13 cellular contexts compared by ENCODE assay signal in genomic region chr12:111427417-111428074, GRCh38. TPM values are rescaled to one million over a fixed set of nuclear protein-coding genes. Genes with fewer than 3 reads are reported as not detected.
A peak's percentile ranks its signal among the peaks of the same experiment; 100 is the strongest.
DNase-seq lines count a peak whose midpoint lies in the region; ATAC-seq and TF ChIP-seq lines count a peak whose summit lies in the region.
"Had no signal": no experiment of that assay in that cellular context is flagged by ENCODE, and none has a peak within 500 bp of the region (broad histone marks: within the 10 kb centered on the region; RNA-seq: fewer than 3 reads in every experiment).

No MANE protein-coding gene starts in this region.

- H3K4me3 Mint-ChIP-seq in activated T-helper 17 cell treated with anti-CD3 and anti-CD28 coated beads, Interleukin-2, amount 50 U/mL, for 72 hours, result peak overlapping the region; percentile 81
- H3K4me3 Mint-ChIP-seq: neural progenitor cell had no signal

- TF ChIP-seq CTCF in heart left ventricle (IDR thresholded peaks at IDR 0.05) (no peak), mucosa of descending colon (IDR thresholded peaks at IDR 0.05) (no peak), vagina (IDR thresholded peaks at IDR 0.05) (no peak)

- no peaks in the 10 kb centered on the region for H3K9me3 Mint-ChIP-seq in activated T-helper 17 cell treated with anti-CD3 and anti-CD28 coated beads, Interleukin-2, amount 50 U/mL, for 72 hours
- H3K9me3 Mint-ChIP-seq: neural progenitor cell had no signal

- H3K4me1 ChIP-seq in heart left ventricle (peaks cover 12 to 100% (median 90%) of the 10 kb centered on the region in 12 donors), mucosa of descending colon (ENCODE audit: low read depth) (peaks cover 64% of the 10 kb centered on the region), vagina (peaks cover 66% of the 10 kb centered on the region)

- no peak overlapping the region for H3K4me3 ChIP-seq in heart left ventricle
- H3K4me3 ChIP-seq in mucosa of descending colon, result no peak overlapping the region
- H3K4me3 ChIP-seq in vagina, result no peak overlapping the region
- H3K4me3 ChIP-seq: neural progenitor cell had no signal

- peak overlapping the region in 11 of 12 donors; percentile 75 to 95 (median 89) for H3K27ac ChIP-seq in heart left ventricle
- H3K27ac ChIP-seq in vagina, result peak overlapping the region; percentile 3
- H3K27ac ChIP-seq: neural progenitor cell had no signal

- DNase-seq in heart left ventricle (peak in 1 of 5 donors; percentile 24), Right ventricle myocardium inferior (ENCODE audit: missing footprints) (no peak), mucosa of descending colon (peak in 2 of 3 donors; percentile 46 to 54), vagina (ENCODE audit: extremely low spot score in 2 of 2) (no peak), NCI-H1092 (lab: John Stamatoyannopoulos, UW) (no peak), GF-D8 (lab: John Stamatoyannopoulos, UW) (no peak)
- DNase-seq: DMS79, NCI-H774, T-helper 9 cell had no signal

- H3K27me3 ChIP-seq in heart left ventricle (no peaks in the 10 kb centered on the region), vagina (no peaks in the 10 kb centered on the region)
- H3K27me3 ChIP-seq: neural progenitor cell had no signal

- ATAC-seq in heart left ventricle (no peak), Right ventricle myocardium inferior (no peak), mucosa of descending colon (no peak), HG03095 (IDR thresholded peaks at IDR 0.05; ENCODE audit: unreplicated experiment) (no peak)
- no peak for ATAC-seq in activated T-helper 17 cell treated with anti-CD3 and anti-CD28 coated beads, Interleukin-2, amount 50 U/mL, for 72 hours (replicated peaks)
- ATAC-seq: HCT116 had no signal

- no peak overlapping the region for H3K27ac Mint-ChIP-seq in activated T-helper 17 cell treated with anti-CD3 and anti-CD28 coated beads, Interleukin-2, amount 50 U/mL, for 72 hours
- H3K27ac Mint-ChIP-seq: neural progenitor cell had no signal

- TF ChIP-seq POLR2A in heart left ventricle (IDR thresholded peaks at IDR 0.05) (no peak), vagina (IDR thresholded peaks at IDR 0.05) (no peak)

- peaks cover 35% of the 10 kb centered on the region for H3K36me3 Mint-ChIP-seq in activated T-helper 17 cell treated with anti-CD3 and anti-CD28 coated beads, Interleukin-2, amount 50 U/mL, for 72 hours (ENCODE audit: low read depth)
- H3K36me3 Mint-ChIP-seq: neural progenitor cell had no signal

- no peaks in the 10 kb centered on the region for H3K9me3 ChIP-seq in heart left ventricle
- no peaks in the 10 kb centered on the region for H3K9me3 ChIP-seq in mucosa of descending colon
- H3K9me3 ChIP-seq in vagina, result no peaks in the 10 kb centered on the region

- H3K4me1 Mint-ChIP-seq in activated T-helper 17 cell treated with anti-CD3 and anti-CD28 coated beads, Interleukin-2, amount 50 U/mL, for 72 hours, result peaks cover 58% of the 10 kb centered on the region

- H3K36me3 ChIP-seq in heart left ventricle (peaks cover 0 to 37% (median 0%) of the 10 kb centered on the region in 9 donors), mucosa of descending colon (ENCODE audit: low read depth) (no peaks in the 10 kb centered on the region), vagina (no peaks in the 10 kb centered on the region)
- H3K36me3 ChIP-seq: neural progenitor cell had no signal

- intact Hi-C loops in heart left ventricle (cut with DNase I) (loop anchor here in 2 of 10 donors (1.0 to 2.0 kb wide), 2 partner anchors 15 to 17 kb away; no protein-coding TSS in a partner anchor), Right ventricle myocardium inferior (cut with DNase I) (no loop called here), mucosa of descending colon (cut with DNase I, micrococcal nuclease) (no loop called here), vagina (cut with DNase I) (no loop called here)

- 74 to 85% (median 80%) methylated on average over 6 to 7 of the region's 7 CpGs for WGBS in heart left ventricle, 4 donors

- H3K27me3 Mint-ChIP-seq in activated T-helper 17 cell treated with anti-CD3 and anti-CD28 coated beads, Interleukin-2, amount 50 U/mL, for 72 hours, result no peaks in the 10 kb centered on the region

RNA-seq across cellular contexts. Expression of gene SH2B3, which starts 21.8 kb away (rescaled TPM):
- total RNA-seq in heart left ventricle (10 to 100 TPM; 35.8 to 76.7 (median 40.3) TPM), Right ventricle myocardium inferior (43.7 TPM), mucosa of descending colon (10 to 100 TPM; 16.5 to 22.4 (median 20.5) TPM), vagina (24.1 TPM)
- 10 to 100 TPM; 11.3 to 16.8 TPM for polyA plus RNA-seq in heart left ventricle
- total RNA-seq in activated T-helper 17 cell treated with anti-CD3 and anti-CD28 coated beads, Interleukin-2, amount 50 U/mL, for 72 hours, result 10 to 100 TPM in 1 of 2 donors, 1 to 10 TPM in 1; 8.5 to 12.1 TPM

RNA-seq across cellular contexts. Expression of gene PHETA1, which starts 58.7 kb away (rescaled TPM):
- total RNA-seq in heart left ventricle, result 10 to 100 TPM; 12.8 to 48.7 (median 23.7) TPM
- 10 to 100 TPM; 29.5 to 35.1 TPM for polyA plus RNA-seq in heart left ventricle
- 37.4 TPM for total RNA-seq in Right ventricle myocardium inferior
- total RNA-seq in activated T-helper 17 cell treated with anti-CD3 and anti-CD28 coated beads, Interleukin-2, amount 50 U/mL, for 72 hours, result 1 to 10 TPM; 1.1 to 1.2 TPM
- 10 to 100 TPM; 21.4 to 39.8 (median 23.4) TPM for total RNA-seq in mucosa of descending colon
- total RNA-seq in vagina, result 5.6 TPM

Comparison
In these comparisons a context has a peak if more than half of its experiments do, and no peak if none do; other contexts are left out.
1. DNase-seq: peak in mucosa of descending colon (2 of 3); none in Right ventricle myocardium inferior (single experiment), vagina (0 of 2), NCI-H1092 (single experiment) and GF-D8 (single experiment).